8 cellular contexts compared by ENCODE assay signal in genomic region chr15:34367128-34368081, GRCh38. TPM values are rescaled to one million over a fixed set of nuclear protein-coding genes. Genes with fewer than 3 reads are reported as not detected.
DNase-seq lines count a peak whose midpoint lies in the region; ATAC-seq and TF ChIP-seq lines count a peak whose summit lies in the region.

LPCAT4 (minus strand) TSS chr15:34367196; CDS start chr15:34367100, 96 bp downstream.

- CTCF ChIA-PET in activated CD4-positive, alpha-beta T cell treated with anti-CD3 and anti-CD28 coated beads for 36 hours (lab: Charles Lee) = interaction anchor here (0.6 to 4.0 kb wide), 40 partner anchors 8 to 1347 kb away, joined by 3 to 29 read pairs (median 6); partner anchors contain the start of genes GOLGA8B, KATNBL1, NOP10 and NUTM1

- DNase-seq in BE2C (peak; percentile 92), NCI-H510A (lab: John Stamatoyannopoulos, UW) (peak; percentile 76), chondrocyte (ENCODE audit: low spot score) (peak; percentile 95)
- DNase-seq in activated CD4-positive, alpha-beta T cell treated with anti-CD3 and anti-CD28 coated beads for 36 hours = peak; percentile 94
- DNase-seq in stimulated activated CD4-positive, alpha-beta T cell treated with anti-CD3 and anti-CD28 coated beads, Interleukin-1b, Interleukin-23, amount 100 ng/mL, for 24 hours (ENCODE audit: low read depth in 4 of 4, low spot score in 1 of 4) = peak; percentile 67 to 85 (median 76)

- peak within 1 kb of the TSS; percentile 89 for H3K27ac Mint-ChIP-seq in activated CD4-positive, alpha-beta T cell treated with anti-CD3 and anti-CD28 coated beads for 36 hours
- H3K27ac Mint-ChIP-seq in chondrocyte (ENCODE audit: unreplicated experiment) = peak within 1 kb of the TSS; percentile 88

- H3K4me3 Mint-ChIP-seq in activated CD4-positive, alpha-beta T cell treated with anti-CD3 and anti-CD28 coated beads for 36 hours = peak within 1 kb of the TSS; percentile 99
- peak within 1 kb of the TSS; percentile 97 for H3K4me3 Mint-ChIP-seq in chondrocyte (ENCODE audit: unreplicated experiment)

- ATAC-seq in HG03378 (IDR thresholded peaks at IDR 0.05; ENCODE audit: unreplicated experiment) = peak; percentile 66
- peak; percentile 84 for ATAC-seq in activated CD4-positive, alpha-beta T cell treated with anti-CD3 and anti-CD28 coated beads for 36 hours

- H3K36me3 Mint-ChIP-seq in activated CD4-positive, alpha-beta T cell treated with anti-CD3 and anti-CD28 coated beads for 36 hours (ENCODE audit: low read depth) = peaks cover 4% of the 10 kb centered on the region
- H3K36me3 Mint-ChIP-seq in chondrocyte (ENCODE audit: low read depth) = peaks cover 5% of the 10 kb centered on the region

- peak within 1 kb of the TSS; percentile 88 for H3K4me3 ChIP-seq in BE2C (ENCODE audit: low read depth, low read length)

- H3K27me3 ChIP-seq in BE2C = no peaks in the 10 kb centered on the region
- no peaks in the 10 kb centered on the region for H3K27me3 ChIP-seq in layer of hippocampus (ENCODE audit: control insufficient read depth, insufficient read depth, low read length)

- TF ChIP-seq CTCF in BE2C (IDR thresholded peaks at IDR 0.05; ENCODE audit: low read depth, low read length) (peak; percentile 87), chondrocyte (IDR thresholded peaks at IDR 0.05) (peak; percentile 99)

- POLR2A ChIA-PET in activated CD4-positive, alpha-beta T cell treated with anti-CD3 and anti-CD28 coated beads for 36 hours (lab: Charles Lee) = interaction anchor here (0.6 to 1.2 kb wide), 10 partner anchors 15 to 267 kb away, joined by 3 to 5 read pairs (median 3); partner anchors contain the start of genes EMC7, GOLGA8B and PGBD4

- no peaks in the 10 kb centered on the region for H3K9me3 ChIP-seq in BE2C

- H3K27me3 Mint-ChIP-seq in activated CD4-positive, alpha-beta T cell treated with anti-CD3 and anti-CD28 coated beads for 36 hours = no peaks in the 10 kb centered on the region
- H3K27me3 Mint-ChIP-seq in chondrocyte (ENCODE audit: low read depth) = no peaks in the 10 kb centered on the region

- intact Hi-C loops in activated CD4-positive, alpha-beta T cell treated with anti-CD3 and anti-CD28 coated beads for 36 hours (cut with DNase I, micrococcal nuclease) = loop anchor here (1.0 to 10.0 kb wide), 13 partner anchors 24 to 617 kb away; partner anchors contain the start of genes GOLGA8A (in 2 of the 2), KATNBL1 (in 2 of the 2), NOP10 (in 2 of the 2) and NUTM1 (in 2 of the 2)

- peak within 1 kb of the TSS; percentile 95 for H3K27ac ChIP-seq in layer of hippocampus (ENCODE audit: low read depth, low read length)

- no peaks in the 10 kb centered on the region for H3K9me3 Mint-ChIP-seq in activated CD4-positive, alpha-beta T cell treated with anti-CD3 and anti-CD28 coated beads for 36 hours (ENCODE audit: low read depth)
- no peaks in the 10 kb centered on the region for H3K9me3 Mint-ChIP-seq in chondrocyte (ENCODE audit: low read depth)

- no peaks in the 10 kb centered on the region for H3K36me3 ChIP-seq in BE2C

- peaks cover 36% of the 10 kb centered on the region for H3K4me1 Mint-ChIP-seq in activated CD4-positive, alpha-beta T cell treated with anti-CD3 and anti-CD28 coated beads for 36 hours
- peaks cover 27% of the 10 kb centered on the region for H3K4me1 Mint-ChIP-seq in chondrocyte (ENCODE audit: low read depth)

- peak; percentile 88 for TF ChIP-seq POLR2A in GM19099 (IDR thresholded peaks at IDR 0.05; ENCODE audit: extremely low read depth, insufficient read length, low read depth)

- no peaks in the 10 kb centered on the region for H3K4me1 ChIP-seq in BE2C

RNA-seq across cellular contexts. Expression of gene LPCAT4, which starts in this region (rescaled TPM):
- 60.3 TPM for polyA plus RNA-seq in BE2C (2012; ENCODE audit: insufficient read depth, insufficient read length, low read depth)
- total RNA-seq in activated CD4-positive, alpha-beta T cell treated with anti-CD3 and anti-CD28 coated beads for 36 hours = 10 to 100 TPM; 44.4 to 52.7 TPM
- 30.4 to 36.1 TPM (median 32.1 TPM) in 3 replicates for total RNA-seq in chondrocyte

Comparison
In these comparisons a context has a peak if more than half of its experiments do, and no peak if none do; other contexts are left out.
1. Peak in every context shown above with its lines: DNase-seq, ATAC-seq, H3K4me3 ChIP-seq and H3K27ac ChIP-seq.